Comparison of ENCODE assay signal across 9 cellular contexts in the genomic region with DNA sequence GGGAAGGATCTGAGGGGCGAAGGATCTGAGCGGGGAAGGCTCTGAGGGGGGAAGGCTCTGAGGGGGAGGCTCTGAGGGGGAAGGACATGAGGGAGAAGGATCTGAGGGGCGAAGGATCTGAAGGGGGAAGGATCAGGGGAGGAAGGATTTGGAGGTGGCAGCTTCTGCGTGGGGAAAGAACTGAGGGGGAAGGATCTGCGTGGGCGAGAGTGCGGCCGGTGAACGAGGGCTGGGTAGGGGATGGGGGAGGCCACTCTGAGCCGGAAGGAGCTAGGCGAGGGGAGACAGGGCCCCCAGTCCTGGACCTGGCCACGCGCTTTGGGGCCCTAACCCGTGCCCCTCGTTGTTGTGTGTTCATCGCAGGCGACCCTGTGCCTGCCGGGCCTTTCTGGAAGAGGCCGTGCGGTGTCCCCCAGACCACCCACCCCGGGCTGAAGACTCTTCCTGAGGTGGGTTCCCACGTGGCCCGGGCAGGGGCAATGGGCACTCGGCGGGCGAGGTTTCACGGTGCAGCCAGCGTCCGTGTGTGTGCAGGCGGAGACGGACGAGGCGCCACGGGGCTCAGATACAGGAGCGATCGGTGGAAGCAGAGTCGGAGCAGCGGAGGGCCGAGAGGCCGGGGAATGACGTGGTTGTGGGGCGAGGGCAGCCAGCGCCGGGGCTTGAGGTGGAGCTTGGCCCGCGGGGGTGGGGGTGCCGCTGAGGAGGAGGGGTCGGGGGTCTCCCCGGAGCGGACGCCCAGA. TPM values are rescaled to one million over a fixed set of nuclear protein-coding genes. Genes with fewer than 3 reads are reported as not detected.
DNase-seq lines count a peak whose midpoint lies in the region; ATAC-seq and FAIRE-seq lines count a peak whose summit lies in the region.
"Had no signal": no experiment of that assay in that cellular context is flagged by ENCODE, and none has a peak within 500 bp of the region (broad histone marks: within the 10 kb centered on the region; RNA-seq: fewer than 3 reads in every experiment).

No MANE protein-coding gene starts in this region.

- H3K36me3 ChIP-seq in mesenchymal stem cell (ENCODE audit: control insufficient read depth in 1 of 2, insufficient read depth in 2 of 2, low read depth in 1 of 2, low read length in 2 of 2) = peaks cover 0 to 5% of the 10 kb centered on the region in 2 experiments

- H2BK15ac ChIP-seq in mesenchymal stem cell (ENCODE audit: low read depth, poor library complexity, severe bottlenecking) = peak overlapping the region; percentile 67

- no peak overlapping the region for H3K4ac ChIP-seq in mesenchymal stem cell (ENCODE audit: low read depth in 1 of 2, low read length in 2 of 2)

- no peak overlapping the region for H2BK120ac ChIP-seq in mesenchymal stem cell (ENCODE audit: low read depth, low read length)

- H2AFZ ChIP-seq in mesenchymal stem cell (ENCODE audit: low read depth, low read length) = no peak overlapping the region

- no peak overlapping the region for H3K27ac ChIP-seq in mesenchymal stem cell (ENCODE audit: low read length, poor library complexity, severe bottlenecking)

- no peaks in the 10 kb centered on the region for H3K9me3 ChIP-seq in mesenchymal stem cell (ENCODE audit: control insufficient read depth, low read length)

- peaks cover 52 to 67% of the 10 kb centered on the region in 2 experiments for H3K27me3 ChIP-seq in mesenchymal stem cell (ENCODE audit: control insufficient read depth in 1 of 2, insufficient read depth in 1 of 2, low read length in 2 of 2)

- H3K79me1 ChIP-seq in mesenchymal stem cell (replicated peaks; ENCODE audit: low read length, poor library complexity, severe bottlenecking) = no peaks in the 10 kb centered on the region

- H3K4me1 ChIP-seq in mesenchymal stem cell (ENCODE audit: control insufficient read depth, insufficient read depth, low read depth, low read length) = peaks cover 22% of the 10 kb centered on the region

- no peak overlapping the region for H2AK5ac ChIP-seq in mesenchymal stem cell (ENCODE audit: low read length, severe bottlenecking)

- WGBS in mesenchymal stem cell = 40% methylated on average over 41 of the region's 51 CpGs

- FAIRE-seq in urothelium cell line (lab: Jason Lieb, UNC) = no peak

- no peak overlapping the region for H3K18ac ChIP-seq in mesenchymal stem cell (ENCODE audit: low read depth in 1 of 2, low read length in 2 of 2)

- H3K4me3 Mint-ChIP-seq in central memory CD8-positive, alpha-beta T cell = peak overlapping the region; percentile 73

- H3K14ac ChIP-seq in mesenchymal stem cell (ENCODE audit: low read length in 2 of 2) = no peak overlapping the region

- H3K4me1 Mint-ChIP-seq in central memory CD8-positive, alpha-beta T cell = peaks cover 8% of the 10 kb centered on the region

- ATAC-seq in HG03280 (IDR thresholded peaks at IDR 0.05; ENCODE audit: unreplicated experiment) (peak; percentile 28), GM18498 (IDR thresholded peaks at IDR 0.05; ENCODE audit: unreplicated experiment) (no peak), GM19395 (IDR thresholded peaks at IDR 0.05; ENCODE audit: unreplicated experiment) (no peak)
- peak; percentile 10 for ATAC-seq in central memory CD8-positive, alpha-beta T cell (replicated peaks; ENCODE audit: extremely low read depth, poor library complexity, severe bottlenecking)

- peak overlapping the region; percentile 77 for H3K9ac ChIP-seq in mesenchymal stem cell (ENCODE audit: low read length)

- H3K27me3 Mint-ChIP-seq in central memory CD8-positive, alpha-beta T cell = peaks cover under 1% of the 10 kb centered on the region

- no peak overlapping the region for H2BK12ac ChIP-seq in mesenchymal stem cell (ENCODE audit: low read length in 2 of 2)

- no peak overlapping the region for H4K8ac ChIP-seq in mesenchymal stem cell (ENCODE audit: low read length)

- H3K23ac ChIP-seq in mesenchymal stem cell (ENCODE audit: low read length in 2 of 2) = no peak overlapping the region

- peaks cover 16% of the 10 kb centered on the region for H3K36me3 Mint-ChIP-seq in central memory CD8-positive, alpha-beta T cell (ENCODE audit: insufficient read depth)

- H3K4me2 ChIP-seq in mesenchymal stem cell (ENCODE audit: low read length, poor library complexity, severe bottlenecking) = peak overlapping the region; percentile 59

- H3K4me3 ChIP-seq in mesenchymal stem cell (ENCODE audit: insufficient read depth in 1 of 2, low read depth in 1 of 2, low read length in 2 of 2) = peak overlapping the region in 1 of 2 experiments; percentile 68

- no peak overlapping the region for H2BK5ac ChIP-seq in mesenchymal stem cell (ENCODE audit: low read depth, low read length, poor library complexity, severe bottlenecking)

- no peaks in the 10 kb centered on the region for H3K9me3 Mint-ChIP-seq in central memory CD8-positive, alpha-beta T cell

- no peak overlapping the region for H4K91ac ChIP-seq in mesenchymal stem cell (ENCODE audit: low read length)

- H3K27ac Mint-ChIP-seq in central memory CD8-positive, alpha-beta T cell (ENCODE audit: low read depth) = peak overlapping the region; percentile 93

- DNase-seq in 8988T = peak; percentile 64
- DNase-seq in central memory CD8-positive, alpha-beta T cell (ENCODE audit: low spot score in 2 of 2) = no peak
- DNase-seq in mesenchymal stem cell = peak; percentile 33
- no peak for DNase-seq in urothelium cell line (ENCODE audit: low spot score)
- no peak for DNase-seq in NCI-H82 treated with DMSO at 0.1 percent for 48 hours (lab: John Stamatoyannopoulos, UW; ENCODE audit: unreplicated experiment)
- DNase-seq: NCI-H345 had no signal

RNA-seq across cellular contexts. Expression of a gene that starts 2.0 kb away (rescaled TPM):
- 0.54 TPM for polyA plus RNA-seq in mesenchymal stem cell (2013, experiment 1 of 2)
- 0.47 TPM for polyA plus RNA-seq in mesenchymal stem cell (2013, experiment 2 of 2)

RNA-seq across cellular contexts. Expression of a gene that starts 12.5 kb away (rescaled TPM):
- polyA plus RNA-seq in mesenchymal stem cell (2013, experiment 1 of 2) = not detected
- not detected for polyA plus RNA-seq in mesenchymal stem cell (2013, experiment 2 of 2)

RNA-seq across cellular contexts. Expression of a gene that starts 23.2 kb away (rescaled TPM):
- polyA plus RNA-seq in mesenchymal stem cell (2013, experiment 1 of 2) = 38.2 TPM
- polyA plus RNA-seq in mesenchymal stem cell (2013, experiment 2 of 2) = 37.0 TPM

RNA-seq across cellular contexts. Expression of a gene that starts 26.0 kb away (rescaled TPM):
- polyA plus RNA-seq in mesenchymal stem cell (2013, experiment 1 of 2) = 17.8 TPM
- 17.9 TPM for polyA plus RNA-seq in mesenchymal stem cell (2013, experiment 2 of 2)

RNA-seq across cellular contexts. Expression of a gene that starts 26.0 kb away (rescaled TPM):
- polyA plus RNA-seq in mesenchymal stem cell (2013, experiment 1 of 2) = 36.2 TPM
- polyA plus RNA-seq in mesenchymal stem cell (2013, experiment 2 of 2) = 35.4 TPM

Comparison
In these comparisons a context has a peak if more than half of its experiments do, and no peak if none do; other contexts are left out.
1. DNase-seq: peak in 8988T (single experiment) and mesenchymal stem cell (single experiment); none in central memory CD8-positive, alpha-beta T cell (0 of 2), urothelium cell line (single experiment) and NCI-H82 treated with DMSO at 0.1 percent for 48 hours (single experiment).
2. ATAC-seq: peak in HG03280 (single experiment) and central memory CD8-positive, alpha-beta T cell (single experiment); none in GM18498 (single experiment) and GM19395 (single experiment).